ENCODE assay signal across 1 cellular context in the genomic region with DNA sequence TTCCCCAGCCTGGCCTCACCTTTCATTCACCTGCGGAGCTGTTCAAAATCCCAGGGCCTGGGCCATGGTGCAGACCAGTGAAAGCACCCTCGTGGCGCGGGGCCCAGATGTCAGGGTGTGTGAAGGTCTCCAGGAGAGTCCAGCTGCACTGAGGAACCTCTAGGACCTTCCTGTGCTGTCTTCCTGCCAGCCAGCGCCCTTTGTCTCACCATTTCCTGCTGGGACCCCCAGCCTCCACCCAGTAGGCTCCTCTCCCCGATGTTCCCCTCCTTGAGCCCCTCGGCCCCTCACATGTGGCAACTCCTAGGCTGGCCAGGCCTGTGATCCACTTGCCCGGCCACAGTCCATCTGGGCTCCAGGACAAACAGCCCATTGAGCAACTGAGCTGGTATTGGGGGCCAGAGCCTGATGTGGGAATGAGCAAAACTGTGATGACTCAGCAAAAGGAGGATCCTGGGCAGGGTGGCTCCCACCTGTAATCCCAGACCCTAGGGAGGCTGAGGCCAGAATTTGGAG.
A peak's percentile ranks its signal among the peaks of the same experiment; 100 is the strongest.
TF ChIP-seq lines count a peak whose summit lies in the region.

No MANE protein-coding gene starts in this region.

TF ChIP-seq in HepG2, 621 proteins besides CTCF, POLR2A, EP300 and RAD21 (continued from another document):
- TF ChIP-seq GMEB1 (CRISPR knock-in tag; IDR thresholded peaks at IDR 0.05; ENCODE audit: borderline replicate concordance): no peak
- TF ChIP-seq DR1 (CRISPR knock-in tag; IDR thresholded peaks at IDR 0.05): 0 out of 2 replicates have a peak, but pooled peaks have one; percentile 56
- TF ChIP-seq ZNF776 (CRISPR knock-in tag; IDR thresholded peaks at IDR 0.05): 0 out of 2 replicates have a peak, but pooled peaks have one; percentile 28
- peak; percentile 92 for TF ChIP-seq ZNF280B (CRISPR knock-in tag; IDR thresholded peaks at IDR 0.05; ENCODE audit: borderline replicate concordance)
